18 cellular contexts compared by ENCODE assay signal in genomic region chr3:45604066-45604465, GRCh38. TPM values are rescaled to one million over a fixed set of nuclear protein-coding genes. Genes with fewer than 3 reads are reported as not detected.
DNase-seq lines count a peak whose midpoint lies in the region; ATAC-seq, FAIRE-seq and TF ChIP-seq lines count a peak whose summit lies in the region.
"Had no signal": no experiment of that assay in that cellular context is flagged by ENCODE, and none has a peak within 500 bp of the region (broad histone marks: within the 10 kb centered on the region; RNA-seq: fewer than 3 reads in every experiment).

No MANE protein-coding gene starts in this region.

- H3K9me3 ChIP-seq in right atrium auricular region (no peaks in the 10 kb centered on the region), psoas muscle (no peaks in the 10 kb centered on the region), aorta (ENCODE audit: control insufficient read depth, low read length) (no peaks in the 10 kb centered on the region), Karpas-422 (ENCODE audit: low read length) (no peaks in the 10 kb centered on the region)

- H3K36me3 ChIP-seq in right atrium auricular region: peaks cover 7% of the 10 kb centered on the region
- H3K36me3 ChIP-seq in psoas muscle (ENCODE audit: insufficient read depth in 1 of 2, low read depth in 1 of 2): peaks cover 0 to 16% of the 10 kb centered on the region in 2 donors
- no peaks in the 10 kb centered on the region for H3K36me3 ChIP-seq in aorta (ENCODE audit: control insufficient read depth in 1 of 2, insufficient read depth in 2 of 2, low read length in 1 of 2)
- H3K36me3 ChIP-seq in Karpas-422 (ENCODE audit: insufficient read depth, low read length): no peaks in the 10 kb centered on the region

- no peak overlapping the region for H3K4me3 ChIP-seq in right atrium auricular region
- H3K4me3 ChIP-seq in coronary artery: no peak overlapping the region
- H3K4me3 ChIP-seq in psoas muscle: no peak overlapping the region
- H3K4me3 ChIP-seq in aorta (ENCODE audit: low read length in 2 of 2): no peak overlapping the region
- no peak overlapping the region for H3K4me3 ChIP-seq in Karpas-422 (ENCODE audit: low read length)

- no peak for FAIRE-seq in frontal cortex (lab: Jason Lieb, UNC)
- FAIRE-seq in GM12892 (lab: Jason Lieb, UNC): no peak
- FAIRE-seq: GM12891 had no signal

- H4K20me1 ChIP-seq in Karpas-422 (ENCODE audit: insufficient read depth, low read depth, low read length): peaks cover 40% of the 10 kb centered on the region; the same call in 1 of the 2 replicates

- H3K4me2 ChIP-seq in Karpas-422 (ENCODE audit: low read depth, low read length, poor library complexity, severe bottlenecking): no peak overlapping the region

- no peak for TF ChIP-seq CTCF in right atrium auricular region (IDR thresholded peaks at IDR 0.05)
- no peak for TF ChIP-seq CTCF in coronary artery (IDR thresholded peaks at IDR 0.05)
- TF ChIP-seq CTCF in psoas muscle (IDR thresholded peaks at IDR 0.05): no peak

- H3K27ac ChIP-seq in right atrium auricular region: peak overlapping the region; percentile 81 to 90
- H3K27ac ChIP-seq in coronary artery: peak overlapping the region; percentile 85 to 86
- H3K27ac ChIP-seq in psoas muscle: peak overlapping the region; percentile 83
- peak overlapping the region; percentile 68 to 91 for H3K27ac ChIP-seq in aorta (ENCODE audit: low read depth in 1 of 2, low read length in 2 of 2)
- no peak overlapping the region for H3K27ac ChIP-seq in Karpas-422 (ENCODE audit: low read length)
- H3K27ac ChIP-seq: RWPE1 had no signal

- WGBS in psoas muscle, 3 donors: 65 to 91% (median 83%) methylated on average over 7 of the region's 7 CpGs
- 75 to 82% methylated on average over 7 of the region's 7 CpGs for WGBS in aorta, 2 donors

- H2AFZ ChIP-seq in Karpas-422 (ENCODE audit: low read length): no peak overlapping the region

- intact Hi-C loops in left ventricle myocardium superior (cut with micrococcal nuclease) (no loop called here), psoas muscle (cut with DNase I) (no loop called here), aorta (cut with DNase I) (loop anchor here in 1 of 2 donors (10.0 kb wide), 1 partner anchor 469 kb away; no protein-coding TSS in a partner anchor)

- no peak for ATAC-seq in left ventricle myocardium superior
- peak; percentile 17 to 64 (median 42) for ATAC-seq in psoas muscle
- ATAC-seq in aorta (ENCODE audit: low FRiP score): no peak
- ATAC-seq: HCT116 had no signal

- H3K4me1 ChIP-seq in right atrium auricular region (peaks cover 0 to 91% of the 10 kb centered on the region in 2 donors), psoas muscle (peaks cover 100% of the 10 kb centered on the region), aorta (ENCODE audit: control insufficient read depth in 1 of 2, insufficient read depth in 2 of 2, low read length in 2 of 2) (peaks cover 3 to 16% of the 10 kb centered on the region in 2 donors), Karpas-422 (ENCODE audit: low read length) (no peaks in the 10 kb centered on the region)

- no peak for TF ChIP-seq POLR2A in GM12892 (IDR thresholded peaks at IDR 0.05; ENCODE audit: low read depth, low read length)

- H3K79me2 ChIP-seq in Karpas-422 (ENCODE audit: low read length): no peaks in the 10 kb centered on the region

- no peaks in the 10 kb centered on the region for H3K9me2 ChIP-seq in Karpas-422 (replicated peaks; ENCODE audit: insufficient read depth, low read length)

- H3K27me3 ChIP-seq in right atrium auricular region (no peaks in the 10 kb centered on the region), psoas muscle (ENCODE audit: insufficient read depth in 3 of 3, low read length in 2 of 3) (no peaks in the 10 kb centered on the region), aorta (ENCODE audit: control insufficient read depth in 1 of 2, insufficient read depth in 2 of 2, low read length in 1 of 2) (no peaks in the 10 kb centered on the region), Karpas-422 (ENCODE audit: low read length) (no peaks in the 10 kb centered on the region)

- H3K9ac ChIP-seq in Karpas-422 (ENCODE audit: low read length): no peak overlapping the region

- DNase-seq in right atrium auricular region (ENCODE audit: low spot score): no peak
- no peak for DNase-seq in left ventricle myocardium superior
- DNase-seq in coronary artery (ENCODE audit: low spot score): no peak
- peak in 1 of 2 donors; percentile 43 for DNase-seq in psoas muscle
- no peak for DNase-seq in aorta
- no peak for DNase-seq in frontal cortex (ENCODE audit: low spot score in 2 of 2)
- DNase-seq in GM12892 (ENCODE audit: insufficient read length): no peak
- no peak for DNase-seq in Karpas-422
- DNase-seq: DMS79, KG1, NCI-H1092 treated with DMSO at 0.1 percent for 48 hours, NCI-H1694, NCI-H2107, NCI-H226, NCI-H526 treated with DMSO at 0.1 percent for 48 hours had no signal

RNA-seq across cellular contexts. Expression of gene LIMD1, which starts 9.5 kb away (rescaled TPM):
- total RNA-seq in right atrium auricular region: 10 to 100 TPM; 15.8 to 19.4 TPM
- 31.9 TPM for total RNA-seq in left ventricle myocardium superior
- total RNA-seq in psoas muscle: 10 to 100 TPM; 22.5 to 34.1 (median 32.0) TPM
- 1 to 10 TPM; 3.3 to 9.1 (median 5.5) TPM for polyA plus RNA-seq in psoas muscle
- total RNA-seq in aorta: 10 to 100 TPM; 33.6 to 50.5 TPM
- 1 to 10 TPM; 4.4 to 7.7 TPM for polyA plus RNA-seq in aorta
- total RNA-seq in frontal cortex: 5.3 TPM
- 20.1 TPM for polyA plus RNA-seq in GM12892 (2012; ENCODE audit: missing spikeins)
- 3.5 and 5.7 TPM in 2 replicates for total RNA-seq in Karpas-422 (2014; rRNA removed; shearing (Covaris generic); ENCODE audit: low replicate concordance)

Comparison
In these comparisons a context has a peak if more than half of its experiments do, and no peak if none do; other contexts are left out.
1. ATAC-seq: peak in psoas muscle (4 of 4); none in left ventricle myocardium superior (single experiment) and aorta (single experiment).